Comparison of ENCODE assay signal across 1 cellular context in the genomic region with DNA sequence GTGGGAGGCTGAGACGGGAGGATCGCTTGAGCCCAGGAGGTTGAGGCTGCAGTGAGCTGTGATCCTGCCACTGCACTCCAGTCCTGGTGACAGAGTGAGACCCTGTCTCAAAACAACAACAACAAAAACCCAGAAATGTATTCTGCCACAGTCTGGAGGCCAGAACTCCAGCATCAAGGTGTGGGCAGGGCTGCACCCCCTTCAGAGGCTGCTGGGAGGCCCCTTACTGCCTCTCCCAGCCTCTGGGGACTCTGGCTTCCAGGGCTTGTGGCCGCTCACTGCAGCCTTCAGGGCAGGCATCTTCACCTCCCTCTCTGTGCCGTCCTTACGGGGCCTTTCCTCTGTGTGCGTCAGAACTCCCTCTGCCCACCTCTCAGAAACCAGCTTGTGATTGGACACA.
TF ChIP-seq lines count a peak whose summit lies in the region.

No MANE protein-coding gene starts in this region.

TF ChIP-seq in H1, 55 proteins besides CTCF, POLR2A, EP300 and RAD21 (continued from another document):
- TF ChIP-seq SAP30 (IDR thresholded peaks at IDR 0.05; ENCODE audit: insufficient read depth, insufficient replicate concordance, low read length) (no peak), SP2 (IDR thresholded peaks at IDR 0.05; ENCODE audit: low read length) (no peak), SP4 (IDR thresholded peaks at IDR 0.05; ENCODE audit: low read length) (no peak), EGR1 (IDR thresholded peaks at IDR 0.05; ENCODE audit: borderline replicate concordance, low read depth, low read length) (no peak), EZH2 (IDR thresholded peaks at IDR 0.05; ENCODE audit: low read depth, low read length, severe bottlenecking) (no peak), TEAD4 (IDR thresholded peaks at IDR 0.05; ENCODE audit: low read depth, low read length) (no peak), TCF12 (IDR thresholded peaks at IDR 0.05; ENCODE audit: low read depth, low read length) (no peak), SUZ12 (IDR thresholded peaks at IDR 0.05; ENCODE audit: low read length) (no peak), CREB1 (IDR thresholded peaks at IDR 0.05) (no peak)
